10 cellular contexts compared by ENCODE assay signal in genomic region chr15:39347453-39347852, GRCh38.
"Had no signal": no experiment of that assay in that cellular context is flagged by ENCODE, and none has a peak within 500 bp of the region (broad histone marks: within the 10 kb centered on the region; RNA-seq: fewer than 3 reads in every experiment).

No MANE protein-coding gene starts in this region.

- H3K27me3 Mint-ChIP-seq: IgD-negative memory B cell had no signal

- H3K27ac Mint-ChIP-seq: HFFc6, IgD-negative memory B cell had no signal

- H2AFZ ChIP-seq: GM23338 had no signal

- DNase-seq: H7, HFFc6, Karpas-422, KBM-7 had no signal

- H3K4me3 ChIP-seq: GM23338, HAP-1 had no signal

- H3K4me3 Mint-ChIP-seq: GM23338, HFFc6, IgD-negative memory B cell had no signal

- H3K9me3 ChIP-seq: HAP-1 had no signal

- ATAC-seq: GM23338, HCT116 had no signal

- H3K4me2 ChIP-seq: GM23338, KMS-11 had no signal

- H3K36me3 ChIP-seq: HAP-1 had no signal

- H3K36me3 Mint-ChIP-seq: IgD-negative memory B cell had no signal

- H3K4me1 Mint-ChIP-seq: IgD-negative memory B cell had no signal

- H3K27ac ChIP-seq: HL-60, KMS-11 had no signal

- H3K9ac ChIP-seq: KMS-11 had no signal
